In genomic region chr3:12286927-12287726, GRCh38 we compare ENCODE assay signal across 8 cellular contexts. TPM values are rescaled to one million over a fixed set of nuclear protein-coding genes. Genes with fewer than 3 reads are reported as not detected.
A peak's percentile ranks its signal among the peaks of the same experiment; 100 is the strongest.
DNase-seq lines count a peak whose midpoint lies in the region; TF ChIP-seq lines count a peak whose summit lies in the region.

No MANE protein-coding gene starts in this region.

- no peak overlapping the region for H2BK120ac ChIP-seq in neuronal stem cell (ENCODE audit: low read depth, low read length)

- H3K27ac ChIP-seq in RWPE1 (peak overlapping the region; percentile 44; the same call in 1 of the 2 replicates), neuronal stem cell (replicated peaks; ENCODE audit: low read length) (no peak overlapping the region)

- no peaks in the 10 kb centered on the region for H3K79me1 ChIP-seq in neuronal stem cell (ENCODE audit: low read depth, low read length)

- H2BK5ac ChIP-seq in neuronal stem cell (ENCODE audit: low read length), result no peak overlapping the region

- peak; percentile 27; the same call in 1 of the 2 replicates for TF ChIP-seq CTCF in GM12874 (IDR thresholded peaks at IDR 0.05; ENCODE audit: insufficient read depth, low read depth, low read length)
- peak; percentile 20; the same call in 1 of the 2 replicates for TF ChIP-seq CTCF in RWPE1 (conservative IDR thresholded peaks at IDR 0.05; ENCODE audit: low read depth)

- no peak overlapping the region for H2AK5ac ChIP-seq in neuronal stem cell (ENCODE audit: low read depth, low read length)

- no peak overlapping the region for H2BK15ac ChIP-seq in neuronal stem cell (ENCODE audit: low read length)

- peak overlapping the region; percentile 21 for H3K9ac ChIP-seq in neuronal stem cell (ENCODE audit: low read depth, low read length, poor library complexity)

- no peak overlapping the region for H2BK12ac ChIP-seq in neuronal stem cell (ENCODE audit: low read length)

- CTCF ChIA-PET in RWPE1 (lab: Yijun Ruan, JAX), result interaction anchor here (0.6 kb wide), 1 partner anchor 145 kb away, joined by 3 read pairs; no protein-coding TSS in a partner anchor

- no peak overlapping the region for H3K23ac ChIP-seq in neuronal stem cell (ENCODE audit: low read depth, low read length, poor library complexity)

- POLR2A ChIA-PET in RWPE1 (lab: Yijun Ruan, JAX; ENCODE audit: low non-redundant PET), result no interaction called here

- peak overlapping the region; percentile 85 for H3K18ac ChIP-seq in neuronal stem cell (ENCODE audit: low read length)

- H2AFZ ChIP-seq in neuronal stem cell (ENCODE audit: low read length), result peak overlapping the region; percentile 66

- no peaks in the 10 kb centered on the region for H3K4me1 ChIP-seq in neuronal stem cell (ENCODE audit: control insufficient read depth in 2 of 2, insufficient read depth in 1 of 2, low read depth in 1 of 2, low read length in 2 of 2)

- no CpG with 5 or more reads among the region's 33 CpGs for WGBS in neuronal stem cell (ENCODE audit: extremely low coverage in 2 of 2, insufficient read length in 2 of 2, insufficient replicate concordance in 1 of 2), 2 donors

- H3K4ac ChIP-seq in neuronal stem cell (ENCODE audit: low read length), result no peak overlapping the region

- H3K4me3 ChIP-seq in neuronal stem cell (ENCODE audit: low read length in 2 of 2), result peak overlapping the region in 1 of 2 donors; percentile 76

- H3K9me3 ChIP-seq in neuronal stem cell (replicated peaks in 1 of 2; ENCODE audit: control insufficient read depth in 2 of 2, insufficient read depth in 1 of 2, low read depth in 1 of 2, low read length in 2 of 2), result no peaks in the 10 kb centered on the region

- peaks cover 8 to 68% (median 25%) of the 10 kb centered on the region in 3 experiments for H3K27me3 ChIP-seq in neuronal stem cell (ENCODE audit: control insufficient read depth in 3 of 3, insufficient read depth in 3 of 3, low read depth in 1 of 3, low read length in 3 of 3)

- no peak overlapping the region for H4K8ac ChIP-seq in neuronal stem cell (ENCODE audit: low read depth, low read length)

- no peaks in the 10 kb centered on the region for H3K36me3 ChIP-seq in neuronal stem cell (replicated peaks in 1 of 2; ENCODE audit: control insufficient read depth in 2 of 2, insufficient read depth in 2 of 2, low read length in 2 of 2)

- DNase-seq in RWPE1 (ENCODE audit: low spot score) (no peak), fibroblast of gingiva (ENCODE audit: low read depth) (peak; percentile 16), neuronal stem cell (ENCODE audit: low spot score) (no peak), activated gamma-delta T cell (lab: John Stamatoyannopoulos, UW) (no peak), GM03348 (ENCODE audit: low spot score) (no peak), SHP77 treated with DMSO at 0.1 percent for 48 hours (lab: John Stamatoyannopoulos, UW) (no peak), NOMO-1 (lab: John Stamatoyannopoulos, UW; ENCODE audit: unreplicated experiment in 2 of 2) (no peak)

- peak overlapping the region; percentile 56 for H3K14ac ChIP-seq in neuronal stem cell (ENCODE audit: low read length)

- H3K4me2 ChIP-seq in neuronal stem cell (ENCODE audit: insufficient read depth, low read length, poor library complexity, severe bottlenecking), result peak overlapping the region; percentile 80

- no peak overlapping the region for H4K91ac ChIP-seq in neuronal stem cell (ENCODE audit: low read depth, low read length, poor library complexity)

RNA-seq across cellular contexts. Expression of gene PPARG, which starts 1.7 kb away (rescaled TPM):
- polyA plus RNA-seq in neuronal stem cell (2013, experiment 1 of 2), result 0.59 TPM
- polyA plus RNA-seq in neuronal stem cell (2013, experiment 2 of 2), result 0.76 TPM
